Comparison of ENCODE assay signal across 8 cellular contexts in the genomic region with DNA sequence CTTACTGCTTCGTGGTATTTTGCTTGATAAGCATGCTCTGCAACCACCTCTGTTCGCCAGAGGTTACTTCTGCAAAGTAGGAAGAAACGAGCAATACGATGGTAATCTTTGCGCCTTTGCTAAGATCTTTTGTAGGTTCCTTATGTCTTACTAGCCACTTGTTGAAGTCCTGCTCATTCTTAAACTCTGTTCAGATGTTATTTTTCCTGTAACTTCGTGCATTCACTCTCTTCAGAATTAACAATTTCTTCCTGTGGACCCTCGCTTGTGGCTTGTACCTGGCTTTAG. TPM values are rescaled to one million over a fixed set of nuclear protein-coding genes. Genes with fewer than 3 reads are reported as not detected.
A peak's percentile ranks its signal among the peaks of the same experiment; 100 is the strongest.
DNase-seq lines count a peak whose midpoint lies in the region; ATAC-seq and TF ChIP-seq lines count a peak whose summit lies in the region.

No MANE protein-coding gene starts in this region.

- H3K4ac ChIP-seq in trophoblast cell (ENCODE audit: low read depth, low read length), result no peak overlapping the region

- TF ChIP-seq CTCF in Panc1 (IDR thresholded peaks at IDR 0.05), result peak; percentile 24
- no peak for TF ChIP-seq CTCF in epithelial cell of proximal tubule (conservative IDR thresholded peaks at IDR 0.05; ENCODE audit: low read depth, low read length)

- CTCF ChIA-PET in CD8-positive, alpha-beta memory T cell (lab: Charles Lee), result interaction anchor here (0.7 to 9.9 kb wide), 21 partner anchors 11 to 406 kb away, joined by 3 to 192 read pairs (median 6); a partner anchor contains a TSS
- CTCF ChIA-PET in Panc1 (lab: Charles Lee), result interaction anchor here (0.8 to 1.4 kb wide), 3 partner anchors 88 to 100 kb away, joined by 4 to 6 read pairs (median 5); no protein-coding TSS in a partner anchor

- H3K14ac ChIP-seq in trophoblast cell (ENCODE audit: low read length), result no peak overlapping the region

- no peak overlapping the region for H2BK12ac ChIP-seq in trophoblast cell (ENCODE audit: low read length)

- no peak overlapping the region for H4K12ac ChIP-seq in trophoblast cell (ENCODE audit: low read depth, low read length)

- in situ Hi-C loops in Panc1 (cut with HindIII; ENCODE audit: low pct_unique_long_range_greater_than_20kb, low sequenced_read_pairs), result no loop called here

- WGBS in trophoblast cell (ENCODE audit: extremely low coverage, insufficient coverage, insufficient read length), result no CpG with 5 or more reads among the region's 7 CpGs

- H2AFZ ChIP-seq in trophoblast cell (ENCODE audit: insufficient read depth, low read length, poor library complexity), result peak overlapping the region; percentile 96

- no peak overlapping the region for H2AK5ac ChIP-seq in trophoblast cell (ENCODE audit: low read length)

- POLR2A ChIA-PET in CD8-positive, alpha-beta memory T cell (lab: Charles Lee), result interaction anchor here (0.8 to 4.0 kb wide), 11 partner anchors 11 to 100 kb away, joined by 3 to 27 read pairs (median 5); no protein-coding TSS in a partner anchor
- POLR2A ChIA-PET in Panc1 (lab: Charles Lee), result interaction anchor here (0.5 to 1.2 kb wide), 3 partner anchors 37 to 99 kb away, joined by 3 to 4 read pairs (median 3); no protein-coding TSS in a partner anchor

- no peak overlapping the region for H2BK5ac ChIP-seq in trophoblast cell (ENCODE audit: low read depth, low read length, poor library complexity)

- no TSS peak for BruUV-seq in Panc1 (replicated peaks; lab: Mats Ljungman, UMichigan)

- peaks cover 9% of the 10 kb centered on the region for H3K79me1 ChIP-seq in trophoblast cell (ENCODE audit: low read length)

- peaks cover 0 to 37% (median 3%) of the 10 kb centered on the region in 3 donors for H3K36me3 Mint-ChIP-seq in CD8-positive, alpha-beta memory T cell

- peak overlapping the region; percentile 93 for H3K4me2 ChIP-seq in trophoblast cell (ENCODE audit: low read length)

- H3K9me3 ChIP-seq in CD8-positive, alpha-beta memory T cell (ENCODE audit: low read length), result no peaks in the 10 kb centered on the region
- no peaks in the 10 kb centered on the region for H3K9me3 ChIP-seq in Panc1 (ENCODE audit: control insufficient read depth, insufficient read depth, low read depth, low read length)
- no peaks in the 10 kb centered on the region for H3K9me3 ChIP-seq in trophoblast cell (ENCODE audit: insufficient read depth, low read depth, low read length)

- H4K91ac ChIP-seq in trophoblast cell (ENCODE audit: low read depth, low read length), result no peak overlapping the region

- H3K27ac Mint-ChIP-seq in CD8-positive, alpha-beta memory T cell, result peak overlapping the region; percentile 90 to 99 (median 96)

- no peaks in the 10 kb centered on the region for H3K27me3 Mint-ChIP-seq in CD8-positive, alpha-beta memory T cell

- ATAC-seq in GM21786 (IDR thresholded peaks at IDR 0.05; ENCODE audit: unreplicated experiment) (peak; percentile 7), Panc1 (peak; percentile 8)

- peak overlapping the region; percentile 99 for H4K8ac ChIP-seq in trophoblast cell (ENCODE audit: low read depth, low read length)

- no peak overlapping the region for H3K18ac ChIP-seq in trophoblast cell (ENCODE audit: low read length)

- DNase-seq in CD8-positive, alpha-beta memory T cell, result no peak
- no peak for DNase-seq in Panc1 (ENCODE audit: low read depth, low spot score)
- peak; percentile 41 for DNase-seq in epithelial cell of proximal tubule (ENCODE audit: low read depth)
- no peak for DNase-seq in trophoblast cell
- no peak for DNase-seq in NCI-H128 (lab: John Stamatoyannopoulos, UW; ENCODE audit: unreplicated experiment)
- DNase-seq in ecto neural progenitor cell (ENCODE audit: low spot score), result no peak
- DNase-seq in NCI-H2171 (lab: John Stamatoyannopoulos, UW), result no peak

- H3K27ac ChIP-seq in CD8-positive, alpha-beta memory T cell (ENCODE audit: low read depth, low read length), result peak overlapping the region; percentile 97
- H3K27ac ChIP-seq in Panc1 (ENCODE audit: low read length) (peak overlapping the region; percentile 96), trophoblast cell (ENCODE audit: low read depth, low read length) (no peak overlapping the region)

- H3K9ac ChIP-seq in trophoblast cell (ENCODE audit: low read length), result peak overlapping the region; percentile 22

- H3K4me1 Mint-ChIP-seq in CD8-positive, alpha-beta memory T cell, result peaks cover 71 to 85% (median 77%) of the 10 kb centered on the region in 3 donors

- no peaks in the 10 kb centered on the region for H3K27me3 ChIP-seq in CD8-positive, alpha-beta memory T cell (ENCODE audit: insufficient read depth, low read length, poor library complexity, severe bottlenecking)
- H3K27me3 ChIP-seq in Panc1 (ENCODE audit: control insufficient read depth, insufficient read depth, low read length) (no peaks in the 10 kb centered on the region), trophoblast cell (ENCODE audit: insufficient read depth, low read length) (no peaks in the 10 kb centered on the region)

- peak overlapping the region; percentile 97 for H3K4me3 ChIP-seq in CD8-positive, alpha-beta memory T cell (ENCODE audit: low read length)
- H3K4me3 ChIP-seq in Panc1 (ENCODE audit: low read depth in 2 of 2, low read length in 2 of 2) (peak overlapping the region; percentile 99 to 100), epithelial cell of proximal tubule (ENCODE audit: low read depth, low read length) (peak overlapping the region; percentile 81), trophoblast cell (ENCODE audit: low read depth, low read length) (peak overlapping the region; percentile 92)

- peak overlapping the region; percentile 90 to 98 (median 93) for H3K4me3 Mint-ChIP-seq in CD8-positive, alpha-beta memory T cell

- peaks cover 0 to 3% (median 0%) of the 10 kb centered on the region in 5 donors for H3K9me3 Mint-ChIP-seq in CD8-positive, alpha-beta memory T cell

- intact Hi-C loops in Panc1 (cut with micrococcal nuclease; ENCODE audit: unreplicated experiment), result loop anchor here (2.0 kb wide), 1 partner anchor 89 kb away; no protein-coding TSS in a partner anchor

- H2BK120ac ChIP-seq in trophoblast cell (ENCODE audit: insufficient read depth, low read length, poor library complexity), result no peak overlapping the region

- no peak overlapping the region for H3K23ac ChIP-seq in trophoblast cell (ENCODE audit: low read length)

- peaks cover 11% of the 10 kb centered on the region for H3K36me3 ChIP-seq in CD8-positive, alpha-beta memory T cell (ENCODE audit: insufficient read depth, low read length)
- H3K36me3 ChIP-seq in Panc1 (ENCODE audit: control insufficient read depth, insufficient read depth, low read length) (peaks cover 7% of the 10 kb centered on the region; the same call in 1 of the 2 replicates), trophoblast cell (ENCODE audit: control insufficient read depth in 1 of 2, insufficient read depth in 2 of 2, low read length in 2 of 2) (peaks cover 2 to 4% of the 10 kb centered on the region in 2 experiments)

- peaks cover 67% of the 10 kb centered on the region for H3K4me1 ChIP-seq in CD8-positive, alpha-beta memory T cell (ENCODE audit: insufficient read depth, low read length)
- peaks cover 9% of the 10 kb centered on the region for H3K4me1 ChIP-seq in Panc1 (ENCODE audit: control insufficient read depth, insufficient read depth, low read length)
- H3K4me1 ChIP-seq in trophoblast cell (ENCODE audit: control insufficient read depth in 1 of 2, insufficient read depth in 2 of 2, low read length in 2 of 2), result peaks cover 2 to 4% of the 10 kb centered on the region in 2 experiments

- peaks cover 7% of the 10 kb centered on the region for H3K79me2 ChIP-seq in trophoblast cell (ENCODE audit: control insufficient read depth, insufficient read depth, low read length, poor library complexity)

RNA-seq across cellular contexts. Expression of a gene that starts 0.8 kb away (rescaled TPM):
- total RNA-seq in CD8-positive, alpha-beta memory T cell, result 100 to 1,000 TPM; 226 to 248 TPM
- 329 TPM for polyA plus RNA-seq in CD8-positive, alpha-beta memory T cell
- total RNA-seq in Panc1 (2021; ENCODE audit: unreplicated experiment) (161 TPM), epithelial cell of proximal tubule (114 and 118 TPM in 2 replicates)
- polyA plus RNA-seq in Panc1 (2012; ENCODE audit: insufficient read length), result 214 TPM
- polyA plus RNA-seq in trophoblast cell (2013), result 98.8 and 99.1 TPM in 2 replicates

RNA-seq across cellular contexts. Expression of a gene that starts 35.9 kb away (rescaled TPM):
- 10 to 100 TPM; 18.5 to 19.5 TPM for total RNA-seq in CD8-positive, alpha-beta memory T cell
- 21.0 TPM for polyA plus RNA-seq in CD8-positive, alpha-beta memory T cell
- total RNA-seq in Panc1 (2021; ENCODE audit: unreplicated experiment) (15.6 TPM), epithelial cell of proximal tubule (24.4 and 31.0 TPM in 2 replicates)
- polyA plus RNA-seq in Panc1 (2012; ENCODE audit: insufficient read length), result 24.8 TPM
- polyA plus RNA-seq in trophoblast cell (2013), result 79.9 and 84.1 TPM in 2 replicates

RNA-seq across cellular contexts. Expression of a gene that starts 39.1 kb away (rescaled TPM):
- 10 to 100 TPM; 11.5 to 12.3 TPM for total RNA-seq in CD8-positive, alpha-beta memory T cell
- polyA plus RNA-seq in CD8-positive, alpha-beta memory T cell, result 364 TPM
- total RNA-seq in Panc1 (2021; ENCODE audit: unreplicated experiment) (0.69 TPM), epithelial cell of proximal tubule (0.65 and 1.2 TPM in 2 replicates)
- 0.71 TPM for polyA plus RNA-seq in Panc1 (2012; ENCODE audit: insufficient read length)
- 0.77 and 0.97 TPM in 2 replicates for polyA plus RNA-seq in trophoblast cell (2013)
